Comparison of ENCODE assay signal across 20 cellular contexts in genomic region chr2:241213567-241213966, GRCh38. TPM values are rescaled to one million over a fixed set of nuclear protein-coding genes. Genes with fewer than 3 reads are reported as not detected.
DNase-seq lines count a peak whose midpoint lies in the region; ATAC-seq, FAIRE-seq and TF ChIP-seq lines count a peak whose summit lies in the region.
"Had no signal": no experiment of that assay in that cellular context is flagged by ENCODE, and none has a peak within 500 bp of the region (broad histone marks: within the 10 kb centered on the region; RNA-seq: fewer than 3 reads in every experiment).

No MANE protein-coding gene starts in this region.

- TF ChIP-seq CTCF in right atrium auricular region (IDR thresholded peaks at IDR 0.05) (no peak), HepG2 (CRISPR knock-in tag; IDR thresholded peaks at IDR 0.05) (no peak), right lobe of liver (IDR thresholded peaks at IDR 0.05) (no peak), HEK293 (tag by site-specific recombination; IDR thresholded peaks at IDR 0.05) (no peak)

- no peak for TF ChIP-seq RAD21 in HepG2 (CRISPR knock-in tag; IDR thresholded peaks at IDR 0.05)

- POLR2A ChIA-PET in HepG2 (lab: Yijun Ruan, JAX), result no interaction called here
- POLR2A ChIA-PET in HEK293 (lab: Yijun Ruan, JAX), result no interaction called here

- H3K27me3 ChIP-seq in right atrium auricular region (no peaks in the 10 kb centered on the region), HepG2 (ENCODE audit: control insufficient read depth in 1 of 2, insufficient read depth in 2 of 2, low read length in 2 of 2) (peaks cover 25 to 54% of the 10 kb centered on the region in 2 experiments), right lobe of liver (no peaks in the 10 kb centered on the region)

- no peak for TF ChIP-seq EP300 in HepG2 (IDR thresholded peaks at IDR 0.05; ENCODE audit: low read depth in 2 of 2, low read length in 2 of 2)
- TF ChIP-seq EP300 in HepG2 (CRISPR knock-in tag; IDR thresholded peaks at IDR 0.05; ENCODE audit: borderline replicate concordance), result no peak

- H3K9me3 ChIP-seq in right atrium auricular region (no peaks in the 10 kb centered on the region), HepG2 (ENCODE audit: low read length) (no peaks in the 10 kb centered on the region), right lobe of liver (no peaks in the 10 kb centered on the region), HEK293 (ENCODE audit: control insufficient read depth, insufficient read depth, low read depth, low read length) (no peaks in the 10 kb centered on the region)
- H3K9me3 ChIP-seq: A549; BLaER1 treated with 17β-estradiol and CSF1 and Interleukin-3, amounts not matched to agents 10 nM and 100 nM; Caco-2 had no signal

- ATAC-seq in Right ventricle myocardium inferior, result no peak
- ATAC-seq in HepG2, result no peak
- ATAC-seq in right lobe of liver, result no peak
- ATAC-seq in GM18870 (IDR thresholded peaks at IDR 0.05; ENCODE audit: unreplicated experiment), result no peak
- ATAC-seq: A549; CD8-positive, alpha-beta T cell had no signal

- H3K27ac ChIP-seq in right atrium auricular region (no peak overlapping the region), HepG2 (ENCODE audit: extremely low read length, insufficient read depth, low read length) (no peak overlapping the region), right lobe of liver (no peak overlapping the region), HEK293 (ENCODE audit: extremely low read depth, low read depth, low read length) (no peak overlapping the region)
- H3K27ac ChIP-seq: 22Rv1; A549; BLaER1 treated with 17β-estradiol and CSF1 and Interleukin-3, amounts not matched to agents 10 nM and 100 nM; C4-2B had no signal

- no peak overlapping the region for H3K9ac ChIP-seq in HepG2 (ENCODE audit: insufficient read depth, low read depth, low read length)
- H3K9ac ChIP-seq: BLaER1 treated with 17β-estradiol and CSF1 and Interleukin-3, amounts not matched to agents 10 nM and 100 nM had no signal

- 70% methylated on average over 7 of the region's 7 CpGs for WGBS in HepG2 (ENCODE audit: low lambda C conversion rate)
- WGBS in right lobe of liver (ENCODE audit: insufficient coverage, low coverage, low lambda C conversion rate, missing lambda C conversion rate), result 82% methylated on average over 3 of the region's 7 CpGs

- no peak overlapping the region for H2AFZ ChIP-seq in HepG2 (ENCODE audit: low read length)

- intact Hi-C loops in Right ventricle myocardium inferior (cut with DNase I), result no loop called here
- intact Hi-C loops in HepG2 (cut with micrococcal nuclease; ENCODE audit: unreplicated experiment), result no loop called here
- intact Hi-C loops in right lobe of liver (cut with DNase I), result no loop called here

- H3K4me2 ChIP-seq in HepG2 (ENCODE audit: low read depth, low read length), result no peak overlapping the region
- H3K4me2 ChIP-seq: A549; BLaER1 treated with 17β-estradiol and CSF1 and Interleukin-3, amounts not matched to agents 10 nM and 100 nM had no signal

- H3K79me2 ChIP-seq in HepG2 (ENCODE audit: insufficient read depth, low read length), result no peaks in the 10 kb centered on the region

- in situ Hi-C loops in HepG2 (cut with HindIII; ENCODE audit: extremely low pct_ligation_motif_present, low pct_unique_long_range_greater_than_20kb), result loop anchor here (25.0 kb wide), 1 partner anchor 651 kb away; the partner anchor contains the start of genes ANKMY1, DUSP28 and RNPEPL1

- H3K4me3 ChIP-seq in right atrium auricular region, result no peak overlapping the region
- no peak overlapping the region for H3K4me3 ChIP-seq in HepG2 (replicated peaks in 1 of 3; ENCODE audit: insufficient read depth in 1 of 3, low read depth in 2 of 3, low read length in 3 of 3)
- H3K4me3 ChIP-seq in right lobe of liver, result no peak overlapping the region
- H3K4me3 ChIP-seq in HEK293 (ENCODE audit: low read depth, low read length), result no peak overlapping the region
- H3K4me3 ChIP-seq: A549; BLaER1 treated with 17β-estradiol and CSF1 and Interleukin-3, amounts not matched to agents 10 nM and 100 nM had no signal

- CTCF ChIA-PET in HepG2 (lab: Yijun Ruan, JAX; ENCODE audit: low intra/inter-chr PET ratio, low total read pairs) (no interaction called here), HEK293 (lab: Yijun Ruan, JAX) (no interaction called here)

- H4K20me1 ChIP-seq in HepG2 (ENCODE audit: insufficient read depth, low read length), result no peaks in the 10 kb centered on the region

- H3K36me3 ChIP-seq in right atrium auricular region (no peaks in the 10 kb centered on the region), HepG2 (replicated peaks in 1 of 2; ENCODE audit: control insufficient read depth in 1 of 2, insufficient read depth in 2 of 2, low read length in 2 of 2) (no peaks in the 10 kb centered on the region), right lobe of liver (no peaks in the 10 kb centered on the region), HEK293 (ENCODE audit: control insufficient read depth in 2 of 2, insufficient read depth in 1 of 2, low read length in 2 of 2) (no peaks in the 10 kb centered on the region)
- H3K36me3 ChIP-seq: BLaER1 treated with 17β-estradiol and CSF1 and Interleukin-3, amounts not matched to agents 10 nM and 100 nM had no signal

- DNase-seq in Right ventricle myocardium inferior (ENCODE audit: missing footprints), result peak; percentile 16
- DNase-seq in right atrium auricular region (ENCODE audit: low spot score), result no peak
- DNase-seq in HepG2 (ENCODE audit: low spot score), result no peak
- DNase-seq in right lobe of liver, result no peak
- DNase-seq: AML-193; Caco-2; Calu3; CD4-positive, alpha-beta T cell; DMS79 treated with DMSO at 0.1 percent for 48 hours; GF-D8 had no signal

- H3K4me1 ChIP-seq in right atrium auricular region (peaks cover 0 to 3% of the 10 kb centered on the region in 2 donors), HepG2 (ENCODE audit: insufficient read depth, low read length) (peaks cover 36% of the 10 kb centered on the region), right lobe of liver (peaks cover 0 to 2% (median 0%) of the 10 kb centered on the region in 4 donors), HEK293 (ENCODE audit: control insufficient read depth, insufficient read depth, low read length) (no peaks in the 10 kb centered on the region)
- H3K4me1 ChIP-seq: A549, Caco-2 had no signal

- BruUV-seq in HepG2 (replicated peaks; lab: Mats Ljungman, UMichigan), result no TSS peak

- FAIRE-seq in HepG2 (lab: Jason Lieb, UNC), result no peak
- FAIRE-seq: A549, D721Med, G401.6, GM12891 had no signal

- no peak for TF ChIP-seq POLR2A in HepG2 (IDR thresholded peaks at IDR 0.05; ENCODE audit: insufficient read depth in 1 of 2, low read depth in 2 of 2, low read length in 2 of 2)
- no peak for TF ChIP-seq POLR2A in right lobe of liver (IDR thresholded peaks at IDR 0.05)

TF ChIP-seq in HepG2, 621 proteins besides CTCF, POLR2A, EP300 and RAD21:
- TF ChIP-seq AGO2 (optimal IDR thresholded peaks at IDR 0.05; ENCODE audit: low read depth, low read length), result peak; percentile 7
- no peak for TF ChIP-seq PAF1 (CRISPR knock-in tag; IDR thresholded peaks at IDR 0.05)

TF ChIP-seq in HEK293, 187 proteins besides CTCF, POLR2A, EP300 and RAD21:
- TF ChIP-seq ZNF600 (tag by site-specific recombination; IDR thresholded peaks at IDR 0.05) (0 out of 2 replicates have a peak, but pooled peaks have one; percentile 31), YY1 (tag by site-specific recombination; IDR thresholded peaks at IDR 0.05) (no peak), GLIS1 (tag by site-specific recombination; IDR thresholded peaks at IDR 0.05) (peak; percentile 70)

RNA-seq across cellular contexts. Expression of gene ANO7, which starts 25.1 kb away (rescaled TPM):
- total RNA-seq in Right ventricle myocardium inferior (0.81 TPM), right atrium auricular region (1 to 10 TPM; 1.1 to 1.3 TPM), HepG2 (2016; rRNA removed; fragmentation: Illumina TruSeq; extraction: Trizol) (3.7 and 4.9 TPM in 2 replicates), right lobe of liver (1 to 10 TPM in 3 of 6 experiments, under 1 TPM in 3; 0.61 to 2.4 (median 0.97) TPM)
- total RNA-seq in HepG2 (2016; cell fraction: cytosol; rRNA removed; fragmentation: Illumina TruSeq; extraction: Trizol; ENCODE audit: low read depth), result 1.7 and 1.9 TPM in 2 replicates
- total RNA-seq in HepG2 (2016; cell fraction: insoluble cytoplasmic fraction; rRNA removed; fragmentation: Illumina TruSeq; extraction: Trizol), result 2.9 and 5.5 TPM in 2 replicates
- 3.2 and 4.1 TPM in 2 replicates for total RNA-seq in HepG2 (2016; cell fraction: membrane; rRNA removed; fragmentation: Illumina TruSeq; extraction: Trizol)
- total RNA-seq in HepG2 (2016; cell fraction: nucleus; rRNA removed; fragmentation: Illumina TruSeq; extraction: Trizol), result 4.7 and 5.1 TPM in 2 replicates
- polyA plus RNA-seq in HepG2 (2011; rRNA removed), result 4.1 and 4.9 TPM in 2 replicates
- 2.9 and 3.9 TPM in 2 replicates for polyA plus RNA-seq in HepG2 (2011; cell fraction: cytosol; rRNA removed)
- polyA plus RNA-seq in HepG2 (2011; cell fraction: nucleus; rRNA removed), result 29.8 and 33.6 TPM in 2 replicates
- 8.8 and 10.8 TPM in 2 replicates for polyA plus RNA-seq in HepG2 (2012)
- 3.3 and 3.8 TPM in 2 replicates for polyA plus RNA-seq in HepG2 (2016; cell fraction: cytosol; fragmentation: Illumina TruSeq; extraction: Trizol; ENCODE audit: low read depth)
- polyA plus RNA-seq in HepG2 (2016; cell fraction: insoluble cytoplasmic fraction; fragmentation: Illumina TruSeq; extraction: Trizol; ENCODE audit: low read depth), result 7.5 and 11.5 TPM in 2 replicates
- 7.5 and 8.6 TPM in 2 replicates for polyA plus RNA-seq in HepG2 (2016; cell fraction: membrane; fragmentation: Illumina TruSeq; extraction: Trizol; ENCODE audit: low read depth)
- polyA plus RNA-seq in HepG2 (2016; cell fraction: nucleus; fragmentation: Illumina TruSeq; extraction: Trizol; ENCODE audit: insufficient read depth, low read depth), result 14.9 and 15.8 TPM in 2 replicates
- 1.1 and 16.7 TPM in 2 replicates for polyA minus RNA-seq in HepG2 (2011; rRNA and poly(A)+ RNA removed; ENCODE audit: low replicate concordance)
- polyA minus RNA-seq in HepG2 (2011; cell fraction: cytosol; rRNA and poly(A)+ RNA removed), result 5.1 and 8.4 TPM in 2 replicates
- 13.8 and 18.4 TPM in 2 replicates for polyA minus RNA-seq in HepG2 (2011; cell fraction: nucleus; rRNA and poly(A)+ RNA removed)
